8 cellular contexts compared by ENCODE assay signal in genomic region chr3:152269423-152270144, GRCh38. TPM values are rescaled to one million over a fixed set of nuclear protein-coding genes. Genes with fewer than 3 reads are reported as not detected.
A peak's percentile ranks its signal among the peaks of the same experiment; 100 is the strongest.
DNase-seq lines count a peak whose midpoint lies in the region; ATAC-seq, FAIRE-seq and TF ChIP-seq lines count a peak whose summit lies in the region.

No MANE protein-coding gene starts in this region.

- peak overlapping the region; percentile 96 to 100 (median 98) for H3K27ac ChIP-seq in transverse colon

- no peak for TF ChIP-seq CTCF in WTC11 (IDR thresholded peaks at IDR 0.05)
- no peak for TF ChIP-seq CTCF in transverse colon (IDR thresholded peaks at IDR 0.05)

- peak overlapping the region; percentile 31; the same call in 1 of the 2 replicates for H3K27ac Mint-ChIP-seq in WTC11

- peak; percentile 84 for TF ChIP-seq POLR2A in transverse colon (IDR thresholded peaks at IDR 0.05)

- DNase-seq in activated effector memory CD4-positive, alpha-beta T cell treated with anti-CD3 and anti-CD28 coated beads, Interleukin-2, amount 50 U/mL, for 16 hours: peak; percentile 77
- DNase-seq in activated effector memory CD4-positive, alpha-beta T cell treated with Interleukin-2 at 50 U/mL for 16 hours: no peak
- peak; percentile 71 for DNase-seq in NCI-H2081 treated with DMSO at 0.1 percent for 48 hours (lab: John Stamatoyannopoulos, UW)
- no peak for DNase-seq in WTC11 (ENCODE audit: low spot score)
- DNase-seq in midbrain (lab: John Stamatoyannopoulos, UW): peak; percentile 76
- DNase-seq in transverse colon: peak; percentile 73

- in situ Hi-C loops in transverse colon (cut with MboI; ENCODE audit: low pct_ligation_motif_present in 1 of 4, low pct_unique_long_range_greater_than_20kb in 1 of 4, low sequenced_read_pairs in 3 of 4): loop anchor here in 2 of 4 donors (10.0 to 25.0 kb wide), 2 partner anchors 65 to 168 kb away; no protein-coding TSS in a partner anchor

- CTCF ChIA-PET in WTC11 (lab: Charles Lee): no interaction called here

- no peaks in the 10 kb centered on the region for H3K36me3 ChIP-seq in transverse colon

- POLR2A ChIA-PET in WTC11 (lab: Charles Lee): interaction anchor here (0.7 to 1.0 kb wide), 3 partner anchors 17 to 1896 kb away, joined by 3 to 8 read pairs (median 3); no protein-coding TSS in a partner anchor

- WGBS in transverse colon (ENCODE audit: low coverage in 1 of 2), 2 donors: 0 to 1% methylated on average over 7 to 25 of the region's 26 CpGs

- peak; percentile 24 for ATAC-seq in HG02885 (IDR thresholded peaks at IDR 0.05; ENCODE audit: poor library complexity, unreplicated experiment)
- peak; percentile 22 for ATAC-seq in WTC11

- intact Hi-C loops in transverse colon (cut with DNase I; ENCODE audit: low total_unique reads): loop anchor here (10.0 kb wide), 2 partner anchors 65 to 175 kb away; no protein-coding TSS in a partner anchor

- peak overlapping the region; percentile 87 for H3K4me3 Mint-ChIP-seq in WTC11

- H3K36me3 Mint-ChIP-seq in WTC11: no peaks in the 10 kb centered on the region

- H3K27me3 Mint-ChIP-seq in WTC11 (ENCODE audit: low read depth): peaks cover 22% of the 10 kb centered on the region

- peak; percentile 59 for TF ChIP-seq EP300 in transverse colon (IDR thresholded peaks at IDR 0.05; ENCODE audit: low read depth)

- H3K4me1 ChIP-seq in transverse colon: peaks cover 21 to 68% (median 39%) of the 10 kb centered on the region in 4 donors

- no peaks in the 10 kb centered on the region for H3K9me3 Mint-ChIP-seq in WTC11

- H3K4me1 Mint-ChIP-seq in WTC11: peaks cover 44% of the 10 kb centered on the region

- H3K9me3 ChIP-seq in transverse colon: no peaks in the 10 kb centered on the region

- FAIRE-seq in endometrium (lab: Jason Lieb, UNC): peak; percentile 33

- peak overlapping the region; percentile 67 to 92 (median 80) for H3K4me3 ChIP-seq in transverse colon

- no peaks in the 10 kb centered on the region for H3K27me3 ChIP-seq in transverse colon

TF ChIP-seq in WTC11, 78 proteins besides CTCF, POLR2A, EP300 and RAD21:
- no peak for TF ChIP-seq OVOL2 (CRISPR knock-in tag; IDR thresholded peaks at IDR 0.05; ENCODE audit: borderline replicate concordance)
- no peak for TF ChIP-seq CREB1 (CRISPR knock-in tag; IDR thresholded peaks at IDR 0.05)
- 0 out of 2 replicates have a peak, but pooled peaks have one; percentile 13 for TF ChIP-seq MYBL2 (CRISPR knock-in tag; IDR thresholded peaks at IDR 0.05)
- no peak for TF ChIP-seq PREB (CRISPR knock-in tag; IDR thresholded peaks at IDR 0.05; ENCODE audit: borderline replicate concordance)
- no peak for TF ChIP-seq ZNF532 (CRISPR knock-in tag; IDR thresholded peaks at IDR 0.05; ENCODE audit: borderline replicate concordance)
- TF ChIP-seq NR1H2 (CRISPR knock-in tag; IDR thresholded peaks at IDR 0.05): no peak
- TF ChIP-seq NR2C2 (CRISPR knock-in tag; IDR thresholded peaks at IDR 0.05): no peak
- TF ChIP-seq ZNF423 (CRISPR knock-in tag; IDR thresholded peaks at IDR 0.05): no peak
- TF ChIP-seq SP1 (CRISPR knock-in tag; conservative IDR thresholded peaks at IDR 0.05): no peak
- 0 out of 2 replicates have a peak, but pooled peaks have one; percentile 4 for TF ChIP-seq USF1 (CRISPR knock-in tag; IDR thresholded peaks at IDR 0.05)
- no peak for TF ChIP-seq ETV6 (CRISPR knock-in tag; IDR thresholded peaks at IDR 0.05)
- no peak for TF ChIP-seq FOXJ3 (CRISPR knock-in tag; IDR thresholded peaks at IDR 0.05; ENCODE audit: borderline replicate concordance)
- TF ChIP-seq ARID4B (CRISPR knock-in tag; IDR thresholded peaks at IDR 0.05; ENCODE audit: borderline replicate concordance): 0 out of 2 replicates have a peak, but pooled peaks have one; percentile 4

RNA-seq across cellular contexts. Expression of gene MBNL1, which starts 0.9 kb away (rescaled TPM):
- total RNA-seq in WTC11 (2021): 16.0 to 20.4 TPM (median 17.8 TPM) in 3 replicates
- total RNA-seq in transverse colon: 100 to 1,000 TPM; 232 to 658 (median 509) TPM

Comparison
In these comparisons a context has a peak if more than half of its experiments do, and no peak if none do; other contexts are left out.
1. DNase-seq: peak in activated effector memory CD4-positive, alpha-beta T cell treated with anti-CD3 and anti-CD28 coated beads, Interleukin-2, amount 50 U/mL, for 16 hours (single experiment), NCI-H2081 treated with DMSO at 0.1 percent for 48 hours (single experiment), midbrain (single experiment) and transverse colon (single experiment); none in activated effector memory CD4-positive, alpha-beta T cell treated with Interleukin-2 at 50 U/mL for 16 hours (single experiment) and WTC11 (single experiment).
2. RNA of gene MBNL1, which starts 0.9 kb away (total RNA-seq): 232 to 658 TPM in transverse colon; 16.0 to 20.4 TPM in WTC11; every median in the first group is over 10 times any median in the second.